In the genomic region with DNA sequence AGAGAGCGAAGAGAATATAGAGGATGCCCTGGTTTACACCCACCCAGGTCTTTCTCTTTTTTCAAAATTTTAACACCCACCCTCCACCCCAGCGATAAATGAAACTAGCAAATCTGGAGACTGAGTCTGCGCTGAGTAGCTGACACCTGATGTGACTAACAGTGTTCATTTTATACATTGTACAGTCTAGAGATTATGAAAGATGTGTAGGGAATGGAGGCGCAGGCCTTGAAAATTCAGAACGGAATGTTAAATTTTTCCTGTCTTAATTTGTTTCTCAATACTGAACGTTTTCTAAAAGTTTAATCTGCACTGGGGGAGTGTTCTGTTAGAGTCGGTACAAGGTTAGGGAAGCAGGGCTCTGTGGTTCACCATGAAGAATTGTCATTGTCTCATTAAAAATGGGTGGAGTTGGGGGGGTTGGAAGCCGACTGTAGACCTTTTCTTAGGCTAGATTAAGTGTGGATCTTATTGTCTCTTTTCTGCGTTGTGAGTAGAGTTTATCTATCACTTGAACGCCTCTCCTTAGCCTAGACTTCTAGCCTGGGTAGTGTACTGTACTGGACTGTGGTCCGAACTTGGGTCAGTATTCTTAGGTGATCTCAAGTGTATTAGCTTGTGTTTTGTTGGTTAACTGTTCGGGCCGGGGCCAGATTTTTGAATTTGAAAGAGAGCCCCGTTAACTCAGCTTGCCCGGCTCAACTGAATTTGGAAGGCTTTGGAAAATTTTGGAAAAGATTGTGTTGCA, we compare ENCODE assay signal across 8 cellular contexts. TPM values are rescaled to one million over a fixed set of nuclear protein-coding genes. Genes with fewer than 3 reads are reported as not detected.
DNase-seq lines count a peak whose midpoint lies in the region; ATAC-seq and TF ChIP-seq lines count a peak whose summit lies in the region.

No MANE protein-coding gene starts in this region.

- peak overlapping the region; percentile 85 for H3K4me2 ChIP-seq in SK-N-SH
- peak overlapping the region; percentile 85 for H3K4me2 ChIP-seq in skeletal muscle satellite cell (ENCODE audit: low read length)

- peaks cover 63% of the 10 kb centered on the region for H3K79me2 ChIP-seq in SK-N-SH (ENCODE audit: insufficient read depth)

- TF ChIP-seq EP300 in SK-N-SH (IDR thresholded peaks at IDR 0.05; ENCODE audit: borderline replicate concordance in 1 of 2, low read depth in 1 of 2, low read length in 1 of 2): no peak
- no peak for TF ChIP-seq EP300 in gastroesophageal sphincter (IDR thresholded peaks at IDR 0.05)

- TF ChIP-seq POLR2A in gastroesophageal sphincter (IDR thresholded peaks at IDR 0.05): no peak

- H3K36me3 ChIP-seq in SK-N-SH (replicated peaks in 1 of 2; ENCODE audit: control insufficient read depth in 1 of 2, insufficient read depth in 2 of 2, low read length in 1 of 2): peaks cover 3 to 11% of the 10 kb centered on the region in 2 experiments
- no peaks in the 10 kb centered on the region for H3K36me3 ChIP-seq in gastroesophageal sphincter
- peaks cover 28% of the 10 kb centered on the region for H3K36me3 ChIP-seq in skeletal muscle satellite cell (ENCODE audit: insufficient read depth, low read length)

- TF ChIP-seq RAD21 in SK-N-SH (IDR thresholded peaks at IDR 0.05; ENCODE audit: low read length): no peak

- H3K4me1 ChIP-seq in SK-N-SH (ENCODE audit: control insufficient read depth in 1 of 2, insufficient read depth in 2 of 2, low read depth in 1 of 2, low read length in 1 of 2) (peaks cover 15 to 18% of the 10 kb centered on the region in 2 experiments), gastroesophageal sphincter (peaks cover 0 to 72% (median 0%) of the 10 kb centered on the region in 3 donors), skeletal muscle satellite cell (ENCODE audit: control insufficient read depth, insufficient read depth, low read length) (peaks cover 41% of the 10 kb centered on the region)

- H3K9ac ChIP-seq in SK-N-SH: peak overlapping the region; percentile 90
- H3K9ac ChIP-seq in skeletal muscle satellite cell (ENCODE audit: low read depth, low read length): peak overlapping the region; percentile 95

- H2AFZ ChIP-seq in SK-N-SH (ENCODE audit: low read depth): no peak overlapping the region

- ATAC-seq in gastroesophageal sphincter (no peak), GM18858 (IDR thresholded peaks at IDR 0.05; ENCODE audit: unreplicated experiment) (no peak)

- CTCF ChIA-PET in SK-N-SH (lab: Yijun Ruan, JAX): interaction anchor here (0.8 to 3.3 kb wide), 7 partner anchors 10 to 281 kb away, joined by 3 to 23 read pairs (median 5); no protein-coding TSS in a partner anchor

- H4K20me1 ChIP-seq in SK-N-SH (ENCODE audit: insufficient read depth): peaks cover 47% of the 10 kb centered on the region

- DNase-seq in NCI-H2171 treated with DMSO at 0.1 percent for 48 hours (lab: John Stamatoyannopoulos, UW) (peak; percentile 29), NCI-H2171 (lab: John Stamatoyannopoulos, UW) (no peak), SK-N-SH (no peak), ACHN (no peak), GDM1 (lab: John Stamatoyannopoulos, UW) (no peak)

- H3K4me3 ChIP-seq in SK-N-SH (ENCODE audit: low read depth in 2 of 2, low read length in 1 of 2) (peak overlapping the region; percentile 81 to 89), gastroesophageal sphincter (peak overlapping the region; percentile 67 to 71), skeletal muscle satellite cell (ENCODE audit: low read length) (peak overlapping the region; percentile 97)

- H3F3A ChIP-seq in SK-N-SH (replicated peaks; ENCODE audit: insufficient read depth): peaks cover 13% of the 10 kb centered on the region

- in situ Hi-C loops in ACHN (cut with HindIII; ENCODE audit: low pct_ligation_motif_present, low pct_unique_long_range_greater_than_20kb, low sequenced_read_pairs): no loop called here

- H3K27me3 ChIP-seq in SK-N-SH (ENCODE audit: insufficient read depth) (no peaks in the 10 kb centered on the region), gastroesophageal sphincter (no peaks in the 10 kb centered on the region), skeletal muscle satellite cell (ENCODE audit: control insufficient read depth, insufficient read depth, low read length) (no peaks in the 10 kb centered on the region)

- no peak for TF ChIP-seq CTCF in SK-N-SH (IDR thresholded peaks at IDR 0.05)
- no peak for TF ChIP-seq CTCF in gastroesophageal sphincter (IDR thresholded peaks at IDR 0.05)

- H3K9me3 ChIP-seq in SK-N-SH (no peaks in the 10 kb centered on the region), gastroesophageal sphincter (peaks cover 0 to 3% (median 0%) of the 10 kb centered on the region in 3 donors), skeletal muscle satellite cell (replicated peaks; ENCODE audit: low read length) (no peaks in the 10 kb centered on the region)

- peak overlapping the region; percentile 65 to 86; a peak in 3 of 4 replicates for H3K27ac ChIP-seq in SK-N-SH (ENCODE audit: low read depth in 2 of 2, low read length in 1 of 2)
- peak overlapping the region in 3 of 4 donors; percentile 46 to 93 (median 90) for H3K27ac ChIP-seq in gastroesophageal sphincter

- 8% methylated on average over 15 of the region's 15 CpGs for WGBS in SK-N-SH (ENCODE audit: low lambda C conversion rate)
- 10 to 11% methylated on average over 9 to 15 of the region's 15 CpGs for WGBS in gastroesophageal sphincter (ENCODE audit: low coverage in 1 of 2), 2 donors

- no peaks in the 10 kb centered on the region for H3K9me2 ChIP-seq in SK-N-SH

- POLR2A ChIA-PET in SK-N-SH (lab: Yijun Ruan, JAX): no interaction called here

TF ChIP-seq in SK-N-SH, 30 proteins besides CTCF, POLR2A, EP300 and RAD21:
- TF ChIP-seq, protein P1, sequence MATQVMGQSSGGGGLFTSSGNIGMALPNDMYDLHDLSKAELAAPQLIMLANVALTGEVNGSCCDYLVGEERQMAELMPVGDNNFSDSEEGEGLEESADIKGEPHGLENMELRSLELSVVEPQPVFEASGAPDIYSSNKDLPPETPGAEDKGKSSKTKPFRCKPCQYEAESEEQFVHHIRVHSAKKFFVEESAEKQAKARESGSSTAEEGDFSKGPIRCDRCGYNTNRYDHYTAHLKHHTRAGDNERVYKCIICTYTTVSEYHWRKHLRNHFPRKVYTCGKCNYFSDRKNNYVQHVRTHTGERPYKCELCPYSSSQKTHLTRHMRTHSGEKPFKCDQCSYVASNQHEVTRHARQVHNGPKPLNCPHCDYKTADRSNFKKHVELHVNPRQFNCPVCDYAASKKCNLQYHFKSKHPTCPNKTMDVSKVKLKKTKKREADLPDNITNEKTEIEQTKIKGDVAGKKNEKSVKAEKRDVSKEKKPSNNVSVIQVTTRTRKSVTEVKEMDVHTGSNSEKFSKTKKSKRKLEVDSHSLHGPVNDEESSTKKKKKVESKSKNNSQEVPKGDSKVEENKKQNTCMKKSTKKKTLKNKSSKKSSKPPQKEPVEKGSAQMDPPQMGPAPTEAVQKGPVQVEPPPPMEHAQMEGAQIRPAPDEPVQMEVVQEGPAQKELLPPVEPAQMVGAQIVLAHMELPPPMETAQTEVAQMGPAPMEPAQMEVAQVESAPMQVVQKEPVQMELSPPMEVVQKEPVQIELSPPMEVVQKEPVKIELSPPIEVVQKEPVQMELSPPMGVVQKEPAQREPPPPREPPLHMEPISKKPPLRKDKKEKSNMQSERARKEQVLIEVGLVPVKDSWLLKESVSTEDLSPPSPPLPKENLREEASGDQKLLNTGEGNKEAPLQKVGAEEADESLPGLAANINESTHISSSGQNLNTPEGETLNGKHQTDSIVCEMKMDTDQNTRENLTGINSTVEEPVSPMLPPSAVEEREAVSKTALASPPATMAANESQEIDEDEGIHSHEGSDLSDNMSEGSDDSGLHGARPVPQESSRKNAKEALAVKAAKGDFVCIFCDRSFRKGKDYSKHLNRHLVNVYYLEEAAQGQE (IDR thresholded peaks at IDR 0.05; ENCODE audit: low read depth, low read length): no peak
- TF ChIP-seq FOSL2 (IDR thresholded peaks at IDR 0.05; ENCODE audit: borderline replicate concordance, low read depth) (no peak), JUND (IDR thresholded peaks at IDR 0.05) (no peak), MEF2A (IDR thresholded peaks at IDR 0.05; ENCODE audit: borderline replicate concordance, low read depth) (no peak), TAF1 (IDR thresholded peaks at IDR 0.05; ENCODE audit: borderline replicate concordance, low read depth, low read length) (no peak), CHD2 (IDR thresholded peaks at IDR 0.05; ENCODE audit: low read length, partially characterized antibody) (no peak), SIN3A (IDR thresholded peaks at IDR 0.05; ENCODE audit: borderline replicate concordance, low read depth, low read length) (no peak)
- TF ChIP-seq, protein P2, sequence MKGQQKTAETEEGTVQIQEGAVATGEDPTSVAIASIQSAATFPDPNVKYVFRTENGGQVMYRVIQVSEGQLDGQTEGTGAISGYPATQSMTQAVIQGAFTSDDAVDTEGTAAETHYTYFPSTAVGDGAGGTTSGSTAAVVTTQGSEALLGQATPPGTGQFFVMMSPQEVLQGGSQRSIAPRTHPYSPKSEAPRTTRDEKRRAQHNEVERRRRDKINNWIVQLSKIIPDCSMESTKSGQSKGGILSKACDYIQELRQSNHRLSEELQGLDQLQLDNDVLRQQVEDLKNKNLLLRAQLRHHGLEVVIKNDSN (IDR thresholded peaks at IDR 0.05; ENCODE audit: borderline replicate concordance, low read depth): no peak

RNA-seq across cellular contexts. Expression of a gene that starts 1.9 kb away (rescaled TPM):
- 68.5 and 72.9 TPM in 2 replicates for polyA plus RNA-seq in SK-N-SH (2012; rRNA removed)
- polyA plus RNA-seq in SK-N-SH (2012; cell fraction: cytosol; rRNA removed): 72.8 and 73.6 TPM in 2 replicates
- 94.7 and 115 TPM in 2 replicates for polyA plus RNA-seq in SK-N-SH (2012; cell fraction: nucleus; rRNA removed)
- total RNA-seq in gastroesophageal sphincter: 10 to 100 TPM; 35.8 to 59.5 (median 48.9) TPM
- 195 and 229 TPM in 2 replicates for total RNA-seq in skeletal muscle satellite cell (2012; rRNA removed)
